In the genomic region with DNA sequence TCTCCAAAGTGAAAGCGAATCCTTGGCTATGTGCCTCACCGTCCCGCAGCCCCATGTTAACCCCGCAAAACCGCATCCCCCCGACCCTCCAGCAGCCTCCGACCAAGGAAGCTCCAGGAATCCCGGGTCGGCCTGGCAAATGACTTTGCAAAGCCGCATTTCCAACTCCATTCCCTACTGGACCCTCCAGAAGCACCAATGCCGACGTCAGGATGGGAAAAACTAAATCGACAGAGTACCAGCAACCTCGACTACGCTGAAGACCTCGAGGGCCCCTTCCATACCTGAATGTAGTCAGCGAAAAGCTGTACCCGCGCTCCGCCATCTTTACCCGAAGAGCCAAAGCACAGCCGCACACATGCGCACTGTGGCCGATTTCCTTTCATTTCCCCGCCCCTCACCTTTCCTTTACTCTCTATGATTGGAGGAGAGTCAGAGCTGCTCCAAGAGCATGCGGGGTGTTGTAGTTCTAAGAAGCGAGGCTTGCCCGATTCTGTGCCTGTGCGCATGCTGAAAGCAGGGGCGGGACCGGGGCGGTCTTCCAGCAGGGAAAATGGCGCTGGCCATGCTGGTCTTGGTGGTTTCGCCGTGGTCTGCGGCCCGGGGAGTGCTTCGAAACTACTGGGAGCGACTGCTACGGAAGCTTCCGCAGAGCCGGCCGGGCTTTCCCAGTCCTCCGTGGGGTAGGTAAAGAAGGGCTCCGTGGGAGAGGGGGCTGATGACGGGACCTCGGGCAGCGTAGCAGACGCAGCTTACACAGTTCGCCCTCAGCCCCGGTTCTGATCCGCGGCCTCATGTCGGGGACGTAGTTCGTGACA, we compare ENCODE assay signal across 8 cellular contexts. TPM values are rescaled to one million over a fixed set of nuclear protein-coding genes. Genes with fewer than 3 reads are reported as not detected.
DNase-seq lines count a peak whose midpoint lies in the region; ATAC-seq lines count a peak whose summit lies in the region.

A gene (plus strand): TSS at position 543 of the 818 bp plus-strand sequence. CDS start 11 bp downstream, at position 554.
A gene (minus strand): TSS at position 341 of the 818 bp plus-strand sequence. CDS start 16 bp downstream, at position 325.

- H3K4me1 Mint-ChIP-seq in dendritic cell treated with granulocyte-macrophage colony-stimulating factor and Interleukin-4, amounts not matched to agents 40 ng/mL and 50 ng/mL, for 4 days (ENCODE audit: low read depth), result peaks cover 35% of the 10 kb centered on the region

- H3K4me3 Mint-ChIP-seq in dendritic cell treated with granulocyte-macrophage colony-stimulating factor and Interleukin-4, amounts not matched to agents 40 ng/mL and 50 ng/mL, for 4 days, result peak within 1 kb of the TSS; percentile 99

- no peaks in the 10 kb centered on the region for H3K27me3 Mint-ChIP-seq in dendritic cell treated with granulocyte-macrophage colony-stimulating factor and Interleukin-4, amounts not matched to agents 40 ng/mL and 50 ng/mL, for 4 days

- intact Hi-C loops in dendritic cell treated with granulocyte-macrophage colony-stimulating factor and Interleukin-4, amounts not matched to agents 40 ng/mL and 50 ng/mL, for 4 days (cut with micrococcal nuclease), result loop anchor here (1.0 to 10.0 kb wide), 2 partner anchors 20 to 793 kb away; a partner anchor contains a TSS

- peaks cover 31% of the 10 kb centered on the region for H3K36me3 Mint-ChIP-seq in dendritic cell treated with granulocyte-macrophage colony-stimulating factor and Interleukin-4, amounts not matched to agents 40 ng/mL and 50 ng/mL, for 4 days (ENCODE audit: low read depth)

- no peaks in the 10 kb centered on the region for H3K9me3 Mint-ChIP-seq in dendritic cell treated with granulocyte-macrophage colony-stimulating factor and Interleukin-4, amounts not matched to agents 40 ng/mL and 50 ng/mL, for 4 days

- ATAC-seq in GM19372 (IDR thresholded peaks at IDR 0.05; ENCODE audit: low read depth, unreplicated experiment) (peak; percentile 99), HG03558 (IDR thresholded peaks at IDR 0.05; ENCODE audit: extremely low read depth, unreplicated experiment) (peak; percentile 99), left lobe of liver (peak; percentile 95)

- DNase-seq in C1 segment of cervical spinal cord (lab: John Stamatoyannopoulos, UW) (peak; percentile 51 to 98 (median 94)), NCI-H748 treated with DMSO at 0.1 percent for 48 hours (lab: John Stamatoyannopoulos, UW) (peak; percentile 97), left lobe of liver (ENCODE audit: low spot score) (peak; percentile 96)
- peak; percentile 80 to 95 for DNase-seq in activated CD4-positive, alpha-beta T cell treated with anti-CD3 and anti-CD28 coated beads, Interleukin-2, amount 50 U/mL, for 24 hours (ENCODE audit: low read depth in 1 of 2, low spot score in 1 of 2)
- DNase-seq in stimulated activated CD4-positive, alpha-beta T cell treated with anti-CD3 and anti-CD28 coated beads, Interleukin-2, amount 100 ng/mL, for 4 hours (ENCODE audit: low read depth), result peak; percentile 92

- H3K27ac Mint-ChIP-seq in dendritic cell treated with granulocyte-macrophage colony-stimulating factor and Interleukin-4, amounts not matched to agents 40 ng/mL and 50 ng/mL, for 4 days, result peak within 1 kb of the TSS; percentile 95

RNA-seq across cellular contexts. Expression of the first gene that starts in this region (rescaled TPM):
- 36.4 TPM for total RNA-seq in left lobe of liver

RNA-seq across cellular contexts. Expression of the second gene that starts in this region (rescaled TPM):
- 59.7 TPM for total RNA-seq in left lobe of liver

Comparison
In these comparisons a context has a peak if more than half of its experiments do, and no peak if none do; other contexts are left out.
1. Peak in every context shown above with its lines: DNase-seq and ATAC-seq.